Comparison of ENCODE assay signal across 8 cellular contexts in genomic region chr10:70925377-70926214, GRCh38.
DNase-seq lines count a peak whose midpoint lies in the region; ATAC-seq and TF ChIP-seq lines count a peak whose summit lies in the region.

No MANE protein-coding gene starts in this region.

- CTCF ChIA-PET in HEK293T (lab: Yijun Ruan, JAX): interaction anchor here (0.7 to 1.7 kb wide), 10 partner anchors 9 to 359 kb away, joined by 3 to 5 read pairs (median 4); no protein-coding TSS in a partner anchor

- in situ Hi-C loops in astrocyte of the spinal cord (cut with HindIII; ENCODE audit: low sequenced_read_pairs): no loop called here

- DNase-seq in C1 segment of cervical spinal cord (lab: John Stamatoyannopoulos, UW) (peak in 10 of 14 donors; percentile 7 to 64 (median 32)), HEK293T (ENCODE audit: extremely low spot score) (peak; percentile 79), T-helper 9 cell (peak; percentile 32), astrocyte of the spinal cord (ENCODE audit: low read depth, low spot score) (peak; percentile 12), islet precursor cell (peak; percentile 71)
- peak; percentile 59 to 66 for DNase-seq in stimulated activated CD4-positive, alpha-beta T cell treated with anti-CD3 and anti-CD28 coated beads, Interleukin-2, amount 100 ng/mL, for 48 hours

- ATAC-seq in HG03521 (IDR thresholded peaks at IDR 0.05; ENCODE audit: unreplicated experiment) (no peak), GM19023 (IDR thresholded peaks at IDR 0.05; ENCODE audit: unreplicated experiment) (no peak)

- TF ChIP-seq CTCF in astrocyte of the spinal cord (IDR thresholded peaks at IDR 0.05; ENCODE audit: low read depth, low read length): peak; percentile 95

- POLR2A ChIA-PET in HEK293T (lab: Yijun Ruan, JAX): interaction anchor here (0.9 kb wide), 1 partner anchor 38 kb away, joined by 3 read pairs; no protein-coding TSS in a partner anchor

- no peak overlapping the region for H3K4me3 ChIP-seq in astrocyte of the spinal cord (ENCODE audit: low read depth, low read length)

TF ChIP-seq in HEK293T, 16 proteins besides CTCF, POLR2A, EP300 and RAD21:
- no peak for TF ChIP-seq ARNT (IDR thresholded peaks at IDR 0.05)
- TF ChIP-seq TARDBP (IDR thresholded peaks at IDR 0.05): no peak
- TF ChIP-seq ZNF384 (IDR thresholded peaks at IDR 0.05): no peak
- TF ChIP-seq ELF4 (IDR thresholded peaks at IDR 0.05): no peak
- no peak for TF ChIP-seq L3MBTL2 (conservative IDR thresholded peaks at IDR 0.05)
- no peak for TF ChIP-seq FOXM1 (IDR thresholded peaks at IDR 0.05; ENCODE audit: borderline replicate concordance)
- TF ChIP-seq FOXK2 (IDR thresholded peaks at IDR 0.05): no peak
- no peak for TF ChIP-seq BHLHE40 (IDR thresholded peaks at IDR 0.05; ENCODE audit: borderline replicate concordance)
- TF ChIP-seq HDGF (IDR thresholded peaks at IDR 0.05; ENCODE audit: borderline replicate concordance): no peak
- no peak for TF ChIP-seq PKNOX1 (IDR thresholded peaks at IDR 0.05)
- no peak for TF ChIP-seq FOXA1 (IDR thresholded peaks at IDR 0.05)
- no peak for TF ChIP-seq SP1 (IDR thresholded peaks at IDR 0.05)
- TF ChIP-seq LEF1 (IDR thresholded peaks at IDR 0.05; ENCODE audit: borderline replicate concordance): no peak
- TF ChIP-seq CTBP1 (IDR thresholded peaks at IDR 0.05; ENCODE audit: borderline replicate concordance): no peak
- TF ChIP-seq SUZ12 (IDR thresholded peaks at IDR 0.05): no peak
- TF ChIP-seq NFRKB (IDR thresholded peaks at IDR 0.05): no peak
TF ChIP-seq in HEK293T: peak in this region for 0.

Comparison
In these comparisons a context has a peak if more than half of its experiments do, and no peak if none do; other contexts are left out.
1. DNase-seq: peak in every context shown above with its lines; median percentile 79 in HEK293T; 71 in islet precursor cell; 62 in stimulated activated CD4-positive, alpha-beta T cell treated with anti-CD3 and anti-CD28 coated beads, Interleukin-2, amount 100 ng/mL, for 48 hours; 32 in C1 segment of cervical spinal cord; 32 in T-helper 9 cell; 12 in astrocyte of the spinal cord.